Comparison of ENCODE assay signal across 12 cellular contexts in the genomic region with DNA sequence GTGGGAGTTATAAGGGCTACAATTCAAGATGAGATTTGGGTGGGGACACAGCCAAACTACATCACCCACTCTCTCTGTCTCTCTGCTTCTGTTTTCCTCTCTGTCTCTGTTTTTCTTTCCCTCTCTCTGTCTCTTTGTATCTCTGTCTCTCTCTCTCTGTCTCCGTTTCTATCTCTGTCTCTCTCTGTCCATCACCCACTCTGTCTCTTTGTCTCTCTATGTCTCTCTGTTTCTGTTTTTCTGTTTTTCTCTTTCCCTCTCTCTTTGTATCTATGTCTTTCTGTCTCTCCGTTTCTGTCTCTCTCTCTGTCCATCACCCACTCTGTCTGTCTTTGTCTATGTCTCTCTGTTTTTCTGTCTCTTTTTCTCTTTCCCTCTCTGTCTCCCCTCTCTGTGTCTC. TPM values are rescaled to one million over a fixed set of nuclear protein-coding genes. Genes with fewer than 3 reads are reported as not detected.
"Had no signal": no experiment of that assay in that cellular context is flagged by ENCODE, and none has a peak within 500 bp of the region (broad histone marks: within the 10 kb centered on the region; RNA-seq: fewer than 3 reads in every experiment).

No MANE protein-coding gene starts in this region.

- H3K4me1 ChIP-seq: breast epithelium, foreskin keratinocyte, prostate gland, right lobe of liver had no signal

- H3K4me1 Mint-ChIP-seq: natural killer cell had no signal

- H3K27me3 ChIP-seq: breast epithelium, dorsolateral prefrontal cortex, foreskin keratinocyte, right lobe of liver had no signal

- H3K4me3 Mint-ChIP-seq: activated CD4-positive, alpha-beta T cell treated with anti-CD3 and anti-CD28 coated beads, Interleukin-2, amount 10 ng/mL, durations not matched to agents 24 days and 14 days; immature natural killer cell; natural killer cell had no signal

- H3K9me3 ChIP-seq: prostate gland, right lobe of liver had no signal

- DNase-seq: activated CD4-positive, alpha-beta T cell treated with anti-CD3 and anti-CD28 coated beads, Interleukin-2, amount 10 ng/mL, durations not matched to agents 24 days and 14 days; activated naive CD8-positive, alpha-beta T cell treated with anti-CD3 and anti-CD28 coated beads for 36 hours; anterior cingulate cortex; foreskin keratinocyte; immature natural killer cell; natural killer cell; stimulated activated naive CD4-positive, alpha-beta T cell had no signal

- H3K4me3 ChIP-seq: breast epithelium, dorsolateral prefrontal cortex, lung, prostate gland, right lobe of liver had no signal

- H3K27ac ChIP-seq: breast epithelium, dorsolateral prefrontal cortex, foreskin keratinocyte, prostate gland, right lobe of liver had no signal

- ATAC-seq: foreskin keratinocyte, natural killer cell, right lobe of liver had no signal

- H3K36me3 Mint-ChIP-seq: natural killer cell had no signal

- H3K36me3 ChIP-seq: right lobe of liver had no signal

- H3K27me3 Mint-ChIP-seq: activated CD4-positive, alpha-beta T cell treated with anti-CD3 and anti-CD28 coated beads, Interleukin-2, amount 10 ng/mL, durations not matched to agents 24 days and 14 days; activated naive CD8-positive, alpha-beta T cell treated with anti-CD3 and anti-CD28 coated beads for 36 hours had no signal

- H3K27ac Mint-ChIP-seq: activated CD4-positive, alpha-beta T cell treated with anti-CD3 and anti-CD28 coated beads, Interleukin-2, amount 10 ng/mL, durations not matched to agents 24 days and 14 days; activated naive CD8-positive, alpha-beta T cell treated with anti-CD3 and anti-CD28 coated beads for 36 hours; natural killer cell had no signal

RNA-seq across cellular contexts. Expression of a gene that starts 25.3 kb away (rescaled TPM):
- total RNA-seq: foreskin keratinocyte had no signal
- polyA plus RNA-seq: foreskin keratinocyte had no signal
